ENCODE assay signal across 24 cellular contexts in genomic region chr2:50098242-50098641, GRCh38.
"Had no signal": no experiment of that assay in that cellular context is flagged by ENCODE, and none has a peak within 500 bp of the region (broad histone marks: within the 10 kb centered on the region; RNA-seq: fewer than 3 reads in every experiment).

No MANE protein-coding gene starts in this region.

- H3K27me3 ChIP-seq: left lung, ovary, right atrium auricular region, right lobe of liver, tibial nerve, uterus had no signal

- H3K4me3 ChIP-seq: left lung, lung, mucosa of descending colon, ovary, right atrium auricular region, right lobe of liver, smooth muscle cell, tibial nerve, uterus had no signal

- H3K27ac ChIP-seq: left lung, ovary, right atrium auricular region, right lobe of liver, tibial nerve, uterus had no signal

- H3K4me2 ChIP-seq: smooth muscle cell had no signal

- ATAC-seq: left colon; left lung; mucosa of descending colon; naive thymus-derived CD4-positive, alpha-beta T cell; natural killer cell treated with Interleukin-12 subunit alpha and Interleukin-12 subunit beta and Interleukin-15 and Interleukin-18, amount 100 ng/mL, for 72 hours; right lobe of liver; stimulated activated memory B cell treated with anti-CD40 and anti-IgM and Interleukin-4, amounts not matched to agents 10 μg/mL and 1 μg/mL and 100 μg/mL, for 72 hours; stimulated activated naive CD8-positive, alpha-beta T cell treated with anti-CD3 and anti-CD28 coated beads, Interleukin-15, amount 100 ng/mL, for 72 hours had no signal

- H3K36me3 ChIP-seq: left lung, ovary, right atrium auricular region, right lobe of liver, tibial nerve, uterus had no signal

- H3K9me3 ChIP-seq: left lung, mucosa of descending colon, ovary, right atrium auricular region, right lobe of liver, tibial nerve, uterus had no signal

- FAIRE-seq: keratinocyte had no signal

- DNase-seq: hippocampal formation; kidney glomerular epithelial cell; left colon; left lung; midbrain; mucosa of descending colon; naive thymus-derived CD4-positive, alpha-beta T cell; ovary; right lobe of liver; stimulated activated CD4-positive, alpha-beta T cell treated with anti-CD3 and anti-CD28 coated beads, Interleukin-1b, Interleukin-23, amount 100 ng/mL, for 48 hours; stimulated activated CD4-positive, alpha-beta T cell treated with anti-CD3 and anti-CD28 coated beads, Interleukin-2, amount 100 ng/mL, for 48 hours; stimulated activated CD4-positive, alpha-beta T cell treated with anti-CD3 and anti-CD28 coated beads, Interleukin-4, amount 100 ng/mL, for 4 hours; stimulated activated CD8-positive, alpha-beta memory T cell treated with anti-CD3 and anti-CD28 coated beads, Interleukin-4, amount 100 ng/mL, for 48 hours; stimulated activated naive CD4-positive, alpha-beta T cell treated with Interleukin-2 at 50 U/mL for 16 hours; stimulated activated naive CD8-positive, alpha-beta T cell treated with anti-CD3 and anti-CD28 coated beads, Interleukin-15, amount 100 ng/mL, for 72 hours; substantia nigra; uterus had no signal

- H3K4me1 ChIP-seq: left lung, right atrium auricular region, right lobe of liver, tibial nerve, uterus had no signal
